ENCODE assay signal across 12 cellular contexts in the genomic region with DNA sequence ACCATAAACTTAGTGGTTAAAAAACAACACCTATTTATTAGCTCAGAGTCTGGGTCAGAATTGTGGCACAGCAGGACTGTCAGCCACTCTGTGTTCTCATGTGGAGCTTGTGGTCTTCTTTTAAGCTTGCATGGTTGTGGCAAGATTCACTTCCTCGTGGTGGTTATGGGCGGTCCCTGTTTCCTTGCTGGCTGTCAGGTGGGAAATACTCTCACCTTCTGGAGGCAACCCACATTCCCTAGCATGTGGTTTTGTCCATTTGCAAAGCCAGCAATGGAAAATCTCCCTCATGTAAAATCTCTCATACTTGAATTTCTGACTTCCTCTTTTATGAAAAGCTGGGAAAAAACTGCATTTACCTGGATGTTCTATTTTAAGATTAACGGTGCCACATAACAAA.
A peak's percentile ranks its signal among the peaks of the same experiment; 100 is the strongest.
DNase-seq lines count a peak whose midpoint lies in the region; ATAC-seq lines count a peak whose summit lies in the region.
"Had no signal": no experiment of that assay in that cellular context is flagged by ENCODE, and none has a peak within 500 bp of the region (broad histone marks: within the 10 kb centered on the region; RNA-seq: fewer than 3 reads in every experiment).

No MANE protein-coding gene starts in this region.

- no peak overlapping the region for H3K27ac Mint-ChIP-seq in activated CD4-positive, alpha-beta T cell treated with anti-CD3 and anti-CD28 coated beads for 36 hours
- H3K27ac Mint-ChIP-seq in activated naive CD4-positive, alpha-beta T cell treated with anti-CD3 and anti-CD28 coated beads for 36 hours, result no peak overlapping the region
- H3K27ac Mint-ChIP-seq: H9 had no signal

- H3K4me1 Mint-ChIP-seq in activated CD4-positive, alpha-beta T cell treated with anti-CD3 and anti-CD28 coated beads for 36 hours, result no peaks in the 10 kb centered on the region
- no peaks in the 10 kb centered on the region for H3K4me1 Mint-ChIP-seq in activated naive CD4-positive, alpha-beta T cell treated with anti-CD3 and anti-CD28 coated beads for 36 hours (ENCODE audit: low read depth)

- H3K9me3 Mint-ChIP-seq in activated CD4-positive, alpha-beta T cell treated with anti-CD3 and anti-CD28 coated beads for 36 hours (ENCODE audit: low read depth), result no peaks in the 10 kb centered on the region
- no peaks in the 10 kb centered on the region for H3K9me3 Mint-ChIP-seq in activated naive CD4-positive, alpha-beta T cell treated with anti-CD3 and anti-CD28 coated beads for 36 hours
- H3K9me3 Mint-ChIP-seq: H9 had no signal

- intact Hi-C loops in activated CD4-positive, alpha-beta T cell treated with anti-CD3 and anti-CD28 coated beads for 36 hours (cut with DNase I, micrococcal nuclease), result no loop called here
- intact Hi-C loops in activated naive CD4-positive, alpha-beta T cell treated with anti-CD3 and anti-CD28 coated beads for 36 hours (cut with micrococcal nuclease), result no loop called here

- H3K27me3 Mint-ChIP-seq in activated CD4-positive, alpha-beta T cell treated with anti-CD3 and anti-CD28 coated beads for 36 hours, result no peaks in the 10 kb centered on the region
- H3K27me3 Mint-ChIP-seq in activated naive CD4-positive, alpha-beta T cell treated with anti-CD3 and anti-CD28 coated beads for 36 hours (ENCODE audit: low read depth), result no peaks in the 10 kb centered on the region

- H3K36me3 Mint-ChIP-seq in activated CD4-positive, alpha-beta T cell treated with anti-CD3 and anti-CD28 coated beads for 36 hours (ENCODE audit: low read depth), result no peaks in the 10 kb centered on the region
- no peaks in the 10 kb centered on the region for H3K36me3 Mint-ChIP-seq in activated naive CD4-positive, alpha-beta T cell treated with anti-CD3 and anti-CD28 coated beads for 36 hours (ENCODE audit: low read depth)

- POLR2A ChIA-PET in activated CD4-positive, alpha-beta T cell treated with anti-CD3 and anti-CD28 coated beads for 36 hours (lab: Charles Lee), result no interaction called here

- CTCF ChIA-PET in activated CD4-positive, alpha-beta T cell treated with anti-CD3 and anti-CD28 coated beads for 36 hours (lab: Charles Lee), result interaction anchor here (0.7 kb wide), 1 partner anchor 23 kb away, joined by 3 read pairs; no protein-coding TSS in a partner anchor
- CTCF ChIA-PET in activated naive CD4-positive, alpha-beta T cell treated with anti-CD3 and anti-CD28 coated beads for 36 hours (lab: Charles Lee), result no interaction called here

- H3K4me3 Mint-ChIP-seq in activated CD4-positive, alpha-beta T cell treated with anti-CD3 and anti-CD28 coated beads for 36 hours, result no peak overlapping the region
- no peak overlapping the region for H3K4me3 Mint-ChIP-seq in activated naive CD4-positive, alpha-beta T cell treated with anti-CD3 and anti-CD28 coated beads for 36 hours
- H3K4me3 Mint-ChIP-seq: H9 had no signal

- DNase-seq in kidney tubule cell (ENCODE audit: low spot score), result peak; percentile 59
- DNase-seq in stimulated activated naive CD4-positive, alpha-beta T cell (lab: John Stamatoyannopoulos, UW), result no peak
- no peak for DNase-seq in HuH-7.5 (ENCODE audit: low spot score)
- DNase-seq in activated CD4-positive, alpha-beta T cell treated with anti-CD3 and anti-CD28 coated beads for 36 hours, result no peak
- DNase-seq in activated naive CD4-positive, alpha-beta T cell treated with anti-CD3 and anti-CD28 coated beads for 36 hours, result no peak
- DNase-seq: H9, NCI-H187, upper lobe of left lung had no signal

- ATAC-seq in GM18873 (IDR thresholded peaks at IDR 0.05; ENCODE audit: low FRiP score, unreplicated experiment) (peak; percentile 73), HG02588 (IDR thresholded peaks at IDR 0.05; ENCODE audit: unreplicated experiment) (peak; percentile 90), HG03460 (IDR thresholded peaks at IDR 0.05; ENCODE audit: unreplicated experiment) (peak; percentile 100)
- ATAC-seq in activated CD4-positive, alpha-beta T cell treated with anti-CD3 and anti-CD28 coated beads for 36 hours, result no peak
- ATAC-seq: gastroesophageal sphincter had no signal
